In the genomic region with DNA sequence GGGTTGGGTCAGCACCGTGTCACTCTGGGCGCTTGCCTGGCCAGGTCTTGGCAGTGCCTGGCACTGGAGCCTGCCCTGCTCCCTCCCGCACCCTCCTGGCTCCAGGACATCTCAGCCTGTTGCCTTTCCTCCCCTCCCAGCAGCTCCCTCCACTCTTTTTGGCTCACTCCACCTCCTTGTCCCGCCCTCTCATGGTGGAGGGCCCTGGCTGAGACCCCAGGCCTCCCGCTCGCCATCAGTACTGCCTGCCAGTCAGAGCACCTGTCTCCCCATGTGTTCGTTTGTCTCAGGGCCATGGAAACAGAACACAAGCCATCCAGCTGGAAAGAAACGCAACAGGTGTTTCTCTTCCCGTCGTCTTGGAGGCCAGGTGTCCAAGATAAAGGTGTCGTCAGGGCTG, we compare ENCODE assay signal across 26 cellular contexts.
A peak's percentile ranks its signal among the peaks of the same experiment; 100 is the strongest.
DNase-seq lines count a peak whose midpoint lies in the region; ATAC-seq and TF ChIP-seq lines count a peak whose summit lies in the region.
"Had no signal": no experiment of that assay in that cellular context is flagged by ENCODE, and none has a peak within 500 bp of the region (broad histone marks: within the 10 kb centered on the region; RNA-seq: fewer than 3 reads in every experiment).

No MANE protein-coding gene starts in this region.

- peak; percentile 16 for ATAC-seq in WTC11
- no peak for ATAC-seq in naive thymus-derived CD8-positive, alpha-beta T cell
- ATAC-seq in GM19023 (IDR thresholded peaks at IDR 0.05; ENCODE audit: unreplicated experiment) = no peak
- ATAC-seq: foreskin keratinocyte, left lung, SK-N-SH treated with all-trans-retinoic acid at 6 μM for 48 hours had no signal

- DNase-seq in DMS53 (lab: John Stamatoyannopoulos, UW) (peak; percentile 74), DMS53 treated with DMSO at 0.1 percent for 48 hours (lab: John Stamatoyannopoulos, UW; ENCODE audit: unreplicated experiment) (no peak), NCI-H1105 treated with DMSO at 0.1 percent for 48 hours (lab: John Stamatoyannopoulos, UW) (peak; percentile 15), WTC11 (ENCODE audit: low spot score) (no peak), progenitor cell of endocrine pancreas (ENCODE audit: low spot score, unreplicated experiment) (no peak), SW480 (ENCODE audit: low spot score) (no peak)
- no peak for DNase-seq in naive thymus-derived CD8-positive, alpha-beta T cell
- DNase-seq: activated CD4-positive, alpha-beta T cell treated with anti-CD3 and anti-CD28 coated beads, Interleukin-2, amount 50 U/mL, for 1 hour; activated CD8-positive, alpha-beta memory T cell treated with anti-CD3 and anti-CD28 coated beads, Interleukin-2, amount 50 U/mL, for 4 hours; activated naive CD8-positive, alpha-beta T cell treated with anti-CD3 and anti-CD28 coated beads, Interleukin-2, amount 10 ng/mL, durations not matched to agents 7 days and 5 days; foreskin keratinocyte; GOT3; immature natural killer cell; left lung; midbrain; NCI-H187 treated with DMSO at 0.1 percent for 48 hours; stimulated activated CD4-positive, alpha-beta T cell treated with anti-CD3 and anti-CD28 coated beads, Interleukin-4, amount 100 ng/mL, for 24 hours; tibial artery; WERI-Rb-1 had no signal

- CTCF ChIA-PET in WTC11 (lab: Charles Lee) = no interaction called here

- peaks cover 29% of the 10 kb centered on the region for H3K36me3 Mint-ChIP-seq in WTC11
- H3K36me3 Mint-ChIP-seq in progenitor cell of endocrine pancreas (ENCODE audit: insufficient read depth) = no peaks in the 10 kb centered on the region
- H3K36me3 Mint-ChIP-seq in naive thymus-derived CD8-positive, alpha-beta T cell = no peaks in the 10 kb centered on the region
- H3K36me3 Mint-ChIP-seq: activated naive CD8-positive, alpha-beta T cell treated with anti-CD3 and anti-CD28 coated beads, Interleukin-2, amount 10 ng/mL, durations not matched to agents 7 days and 5 days; immature natural killer cell had no signal

- H3K4me3 Mint-ChIP-seq in WTC11 = no peak overlapping the region
- H3K4me3 Mint-ChIP-seq in progenitor cell of endocrine pancreas (ENCODE audit: low read depth) = no peak overlapping the region
- H3K4me3 Mint-ChIP-seq in naive thymus-derived CD8-positive, alpha-beta T cell = no peak overlapping the region
- H3K4me3 Mint-ChIP-seq: activated naive CD8-positive, alpha-beta T cell treated with anti-CD3 and anti-CD28 coated beads, Interleukin-2, amount 10 ng/mL, durations not matched to agents 7 days and 5 days; B cell; immature natural killer cell; neural crest cell; stimulated activated naive CD8-positive, alpha-beta T cell treated with anti-CD3 and anti-CD28 coated beads, Interleukin-15, Interleukin-2, amounts not matched to agents 100 ng/mL and 50 ng/mL, for 24 hours; T-helper 2 cell treated with Interferon-gamma antibody and Interleukin-4, amounts not matched to agents 5 μg/mL and 100 μg/mL, for 36 hours had no signal

- POLR2A ChIA-PET in WTC11 (lab: Charles Lee) = no interaction called here
- POLR2A ChIA-PET in naive thymus-derived CD8-positive, alpha-beta T cell (lab: Charles Lee) = no interaction called here

- peaks cover 48% of the 10 kb centered on the region for H3K4me1 Mint-ChIP-seq in WTC11
- peaks cover 20% of the 10 kb centered on the region for H3K4me1 Mint-ChIP-seq in progenitor cell of endocrine pancreas (ENCODE audit: low read depth)
- H3K4me1 Mint-ChIP-seq in naive thymus-derived CD8-positive, alpha-beta T cell = no peaks in the 10 kb centered on the region
- H3K4me1 Mint-ChIP-seq: activated naive CD8-positive, alpha-beta T cell treated with anti-CD3 and anti-CD28 coated beads, Interleukin-2, amount 10 ng/mL, durations not matched to agents 7 days and 5 days; B cell; immature natural killer cell had no signal

- H3K27ac Mint-ChIP-seq in WTC11 (peak overlapping the region; percentile 69; the same call in 1 of the 2 replicates), progenitor cell of endocrine pancreas (peak overlapping the region; percentile 74)
- H3K27ac Mint-ChIP-seq in naive thymus-derived CD8-positive, alpha-beta T cell = no peak overlapping the region
- H3K27ac Mint-ChIP-seq: activated naive CD8-positive, alpha-beta T cell treated with anti-CD3 and anti-CD28 coated beads, Interleukin-2, amount 10 ng/mL, durations not matched to agents 7 days and 5 days; activated T-helper 2 cell treated with anti-CD3 and anti-CD28 coated beads, Interferon-gamma antibody, Interleukin-2, Interleukin-4, amounts not matched to agents 10 μg/mL and 5 μg/mL and 100 μg/mL, durations not matched to agents 14 hours and 24 hours and 36 hours; B cell; immature natural killer cell; stimulated activated naive CD8-positive, alpha-beta T cell treated with anti-CD3 and anti-CD28 coated beads, Interleukin-15, Interleukin-2, amounts not matched to agents 100 ng/mL and 50 ng/mL, for 24 hours; T-helper 2 cell treated with Interferon-gamma antibody and Interleukin-4, amounts not matched to agents 5 μg/mL and 100 μg/mL, for 36 hours had no signal

- H3K27me3 Mint-ChIP-seq in WTC11 (ENCODE audit: low read depth) (no peaks in the 10 kb centered on the region), progenitor cell of endocrine pancreas (peaks cover 9% of the 10 kb centered on the region)
- H3K27me3 Mint-ChIP-seq in naive thymus-derived CD8-positive, alpha-beta T cell = peaks cover 0 to 37% (median 11%) of the 10 kb centered on the region in 5 donors
- H3K27me3 Mint-ChIP-seq: activated naive CD8-positive, alpha-beta T cell treated with anti-CD3 and anti-CD28 coated beads, Interleukin-2, amount 10 ng/mL, durations not matched to agents 7 days and 5 days; stimulated activated naive CD8-positive, alpha-beta T cell treated with anti-CD3 and anti-CD28 coated beads, Interleukin-15, Interleukin-2, amounts not matched to agents 100 ng/mL and 50 ng/mL, for 24 hours had no signal

- TF ChIP-seq CTCF in WTC11 (IDR thresholded peaks at IDR 0.05) (no peak), progenitor cell of endocrine pancreas (IDR thresholded peaks at IDR 0.05; ENCODE audit: unreplicated experiment) (no peak)

- H3K9me3 Mint-ChIP-seq in WTC11 (peaks cover 9% of the 10 kb centered on the region), progenitor cell of endocrine pancreas (ENCODE audit: low read depth) (no peaks in the 10 kb centered on the region)
- peaks cover 0 to 3% (median 0%) of the 10 kb centered on the region in 9 donors for H3K9me3 Mint-ChIP-seq in naive thymus-derived CD8-positive, alpha-beta T cell
- H3K9me3 Mint-ChIP-seq: activated naive CD8-positive, alpha-beta T cell treated with anti-CD3 and anti-CD28 coated beads, Interleukin-2, amount 10 ng/mL, durations not matched to agents 7 days and 5 days; activated T-helper 2 cell treated with anti-CD3 and anti-CD28 coated beads, Interferon-gamma antibody, Interleukin-2, Interleukin-4, amounts not matched to agents 10 μg/mL and 5 μg/mL and 100 μg/mL, durations not matched to agents 14 hours and 24 hours and 36 hours; stimulated activated naive CD8-positive, alpha-beta T cell treated with anti-CD3 and anti-CD28 coated beads, Interleukin-15, Interleukin-2, amounts not matched to agents 100 ng/mL and 50 ng/mL, for 24 hours had no signal

TF ChIP-seq in WTC11, 78 proteins besides CTCF, POLR2A, EP300 and RAD21 (continues in another document):
- TF ChIP-seq, protein P1, sequence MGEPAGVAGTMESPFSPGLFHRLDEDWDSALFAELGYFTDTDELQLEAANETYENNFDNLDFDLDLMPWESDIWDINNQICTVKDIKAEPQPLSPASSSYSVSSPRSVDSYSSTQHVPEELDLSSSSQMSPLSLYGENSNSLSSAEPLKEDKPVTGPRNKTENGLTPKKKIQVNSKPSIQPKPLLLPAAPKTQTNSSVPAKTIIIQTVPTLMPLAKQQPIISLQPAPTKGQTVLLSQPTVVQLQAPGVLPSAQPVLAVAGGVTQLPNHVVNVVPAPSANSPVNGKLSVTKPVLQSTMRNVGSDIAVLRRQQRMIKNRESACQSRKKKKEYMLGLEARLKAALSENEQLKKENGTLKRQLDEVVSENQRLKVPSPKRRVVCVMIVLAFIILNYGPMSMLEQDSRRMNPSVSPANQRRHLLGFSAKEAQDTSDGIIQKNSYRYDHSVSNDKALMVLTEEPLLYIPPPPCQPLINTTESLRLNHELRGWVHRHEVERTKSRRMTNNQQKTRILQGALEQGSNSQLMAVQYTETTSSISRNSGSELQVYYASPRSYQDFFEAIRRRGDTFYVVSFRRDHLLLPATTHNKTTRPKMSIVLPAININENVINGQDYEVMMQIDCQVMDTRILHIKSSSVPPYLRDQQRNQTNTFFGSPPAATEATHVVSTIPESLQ (CRISPR knock-in tag; IDR thresholded peaks at IDR 0.05) = no peak
- TF ChIP-seq TCF7 (CRISPR knock-in tag; IDR thresholded peaks at IDR 0.05; ENCODE audit: low read depth) (no peak), MYBL2 (CRISPR knock-in tag; IDR thresholded peaks at IDR 0.05) (no peak), IRF2 (CRISPR knock-in tag; IDR thresholded peaks at IDR 0.05; ENCODE audit: borderline replicate concordance, low read depth) (no peak)
- TF ChIP-seq, protein P2, sequence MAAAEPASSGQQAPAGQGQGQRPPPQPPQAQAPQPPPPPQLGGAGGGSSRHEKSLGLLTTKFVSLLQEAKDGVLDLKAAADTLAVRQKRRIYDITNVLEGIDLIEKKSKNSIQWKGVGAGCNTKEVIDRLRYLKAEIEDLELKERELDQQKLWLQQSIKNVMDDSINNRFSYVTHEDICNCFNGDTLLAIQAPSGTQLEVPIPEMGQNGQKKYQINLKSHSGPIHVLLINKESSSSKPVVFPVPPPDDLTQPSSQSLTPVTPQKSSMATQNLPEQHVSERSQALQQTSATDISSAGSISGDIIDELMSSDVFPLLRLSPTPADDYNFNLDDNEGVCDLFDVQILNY (CRISPR knock-in tag; IDR thresholded peaks at IDR 0.05) = no peak

Comparison
In these comparisons a context has a peak if more than half of its experiments do, and no peak if none do; other contexts are left out.
1. DNase-seq: peak in DMS53 (single experiment) and NCI-H1105 treated with DMSO at 0.1 percent for 48 hours (single experiment); none in DMS53 treated with DMSO at 0.1 percent for 48 hours (single experiment), WTC11 (single experiment), progenitor cell of endocrine pancreas (single experiment), naive thymus-derived CD8-positive, alpha-beta T cell (0 of 10) and SW480 (single experiment).
2. H3K27ac Mint-ChIP-seq: peak in WTC11 (single experiment) and progenitor cell of endocrine pancreas (single experiment); none in naive thymus-derived CD8-positive, alpha-beta T cell (0 of 10).